ENCODE assay signal across 8 cellular contexts in the genomic region with DNA sequence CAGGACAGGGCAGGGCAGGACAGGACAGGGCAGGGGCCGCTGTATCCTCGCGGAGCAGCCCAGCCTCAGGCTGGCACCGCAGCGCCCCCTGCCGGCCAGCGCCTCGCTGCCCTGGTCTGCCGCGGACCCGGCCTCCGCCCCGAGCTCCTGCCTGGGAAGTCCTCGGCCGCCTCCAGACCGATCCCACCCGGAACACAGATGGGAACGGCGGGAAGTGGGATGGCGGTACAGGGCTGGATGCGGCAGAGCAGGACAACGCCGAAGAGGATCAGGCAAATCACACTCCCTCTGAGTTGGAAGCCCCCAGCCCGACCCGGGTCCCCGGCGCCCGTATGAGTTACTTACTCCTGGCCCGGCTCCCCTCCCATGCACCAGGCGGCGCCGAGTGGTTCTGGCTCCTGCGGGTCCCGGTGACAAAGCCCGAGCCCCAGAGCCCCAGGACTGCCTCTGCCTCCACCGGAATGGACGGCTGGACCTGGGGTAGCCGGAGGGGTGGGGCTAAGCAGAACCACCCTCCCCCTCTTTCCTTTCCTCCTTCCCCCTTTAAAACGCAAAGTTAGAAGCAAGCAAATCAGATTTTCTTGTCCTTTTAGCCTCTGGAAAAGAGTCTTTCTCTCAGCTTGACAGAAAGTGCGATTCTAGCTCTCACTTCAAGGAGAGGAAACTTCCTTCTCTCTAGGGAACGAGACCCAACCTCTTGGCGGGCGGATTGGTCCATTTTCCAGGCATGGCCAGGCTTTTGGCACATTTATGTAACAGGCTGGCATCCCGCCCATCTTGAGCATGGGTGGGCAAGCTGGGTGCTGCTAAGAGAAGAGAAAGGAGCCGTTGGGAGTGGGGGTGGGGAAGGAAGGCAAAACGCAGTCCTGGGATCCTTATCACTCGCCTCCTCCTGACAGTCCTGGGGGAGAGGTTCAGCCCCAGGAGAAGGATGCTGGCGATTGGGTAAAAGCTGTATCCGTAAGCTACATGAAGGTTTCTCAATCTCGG. TPM values are rescaled to one million over a fixed set of nuclear protein-coding genes. Genes with fewer than 3 reads are reported as not detected.
DNase-seq lines count a peak whose midpoint lies in the region; ATAC-seq and TF ChIP-seq lines count a peak whose summit lies in the region.

Gene TP53I3, minus strand, starts transcription at position 449 of the 990 bp plus-strand sequence. CDS start 508 bp downstream, outside the sequence.

- H3K9me3 ChIP-seq in HUES6 (ENCODE audit: control insufficient read depth, insufficient read depth, low read depth, low read length) = no peaks in the 10 kb centered on the region
- H3K9me3 ChIP-seq in OCI-LY7 (ENCODE audit: low read length) = no peaks in the 10 kb centered on the region
- H3K9me3 ChIP-seq in esophagus muscularis mucosa = no peaks in the 10 kb centered on the region

- H2AFZ ChIP-seq in OCI-LY7 (ENCODE audit: low read length) = peak within 1 kb of the TSS; percentile 83; the same call in 1 of the 2 replicates

- TF ChIP-seq CTCF in OCI-LY7 (conservative IDR thresholded peaks at IDR 0.05; ENCODE audit: low read length) (peak; percentile 89), esophagus muscularis mucosa (IDR thresholded peaks at IDR 0.05) (peak; percentile 89 to 96 (median 95))

- H3K36me3 ChIP-seq in HUES6 (ENCODE audit: control insufficient read depth, insufficient read depth, low read length) (peaks cover 17% of the 10 kb centered on the region), OCI-LY7 (ENCODE audit: insufficient read depth, low read length) (no peaks in the 10 kb centered on the region), esophagus muscularis mucosa (peaks cover 0 to 45% (median 30%) of the 10 kb centered on the region in 4 donors)

- peak; percentile 71 for ATAC-seq in GM21447 (IDR thresholded peaks at IDR 0.05; ENCODE audit: unreplicated experiment)

- H3K79me2 ChIP-seq in OCI-LY7 (ENCODE audit: insufficient read depth, low read depth, low read length) = no peaks in the 10 kb centered on the region

- POLR2A ChIA-PET in OCI-LY7 (lab: Charles Lee) = interaction anchor here (0.5 to 2.2 kb wide), 3 partner anchors 158 to 240 kb away, joined by 3 to 13 read pairs (median 3); partner anchors contain the start of gene ATAD2B

- H4K20me1 ChIP-seq in OCI-LY7 (ENCODE audit: insufficient read depth, low read length) = no peaks in the 10 kb centered on the region

- BruUV-seq in OCI-LY7 (replicated peaks; lab: Mats Ljungman, UMichigan) = no TSS peak

- H3K9ac ChIP-seq in HUES6 (ENCODE audit: low read length) = peak within 1 kb of the TSS; percentile 89

- peak within 1 kb of the TSS; percentile 80 for H3K4me2 ChIP-seq in OCI-LY7 (ENCODE audit: low read length)

- peak within 1 kb of the TSS; percentile 80 for H3K4me3 ChIP-seq in HUES6 (ENCODE audit: low read depth, low read length)
- H3K4me3 ChIP-seq in OCI-LY7 (ENCODE audit: low read depth, low read length, poor library complexity, severe bottlenecking) = peak within 1 kb of the TSS; percentile 67
- H3K4me3 ChIP-seq in esophagus muscularis mucosa = peak within 1 kb of the TSS; percentile 61 to 72 (median 70)

- peak; percentile 71 for DNase-seq in DMS153 (lab: John Stamatoyannopoulos, UW)
- DNase-seq in OCI-LY7 (ENCODE audit: low spot score) = peak; percentile 75
- DNase-seq in activated T-cell treated with anti-CD3 and anti-CD28 coated beads, Interleukin-2, amount 50 U/mL, for 48 hours = peak; percentile 89 to 92
- peak; percentile 96 for DNase-seq in esophagus muscularis mucosa (ENCODE audit: extremely low spot score)
- DNase-seq in myocyte (ENCODE audit: low read depth) = peak; percentile 91
- peak; percentile 68 for DNase-seq in stimulated activated CD8-positive, alpha-beta memory T cell treated with anti-CD3 and anti-CD28 coated beads, Interleukin-7, amount 100 ng/mL, for 24 hours (ENCODE audit: low read depth)

- CTCF ChIA-PET in OCI-LY7 (lab: Charles Lee; ENCODE audit: unreplicated experiment) = interaction anchor here (0.8 to 1.4 kb wide), 2 partner anchors 8 to 160 kb away, joined by 3 to 8 read pairs; partner anchors contain the start of gene SF3B6

- intact Hi-C loops in OCI-LY7 (cut with micrococcal nuclease; ENCODE audit: unreplicated experiment) = loop anchor here (2.0 kb wide), 5 partner anchors 58 to 298 kb away; partner anchors contain the start of gene ATAD2B
- intact Hi-C loops in esophagus muscularis mucosa (cut with DNase I) = loop anchor here (5.0 kb wide), 2 partner anchors 37 to 257 kb away; partner anchors contain the start of genes FKBP1B and WDCP

- TF ChIP-seq EP300 in esophagus muscularis mucosa (IDR thresholded peaks at IDR 0.05) = no peak

- TF ChIP-seq POLR2A in esophagus muscularis mucosa (IDR thresholded peaks at IDR 0.05; ENCODE audit: low read depth) = peak; percentile 24

- H3K27ac ChIP-seq in HUES6 (ENCODE audit: low read depth, low read length) (peak within 1 kb of the TSS; percentile 79), OCI-LY7 (ENCODE audit: low read depth, low read length, poor library complexity, severe bottlenecking) (peak within 1 kb of the TSS; percentile 31), esophagus muscularis mucosa (replicated peaks in 1 of 4) (peak within 1 kb of the TSS; percentile 85 to 93 (median 92))

- H3K27me3 ChIP-seq in HUES6 (ENCODE audit: control insufficient read depth, insufficient read depth, low read length) (no peaks in the 10 kb centered on the region), esophagus muscularis mucosa (no peaks in the 10 kb centered on the region)

- 10% methylated on average over 10 of the region's 50 CpGs for WGBS in esophagus muscularis mucosa

- H3K4me1 ChIP-seq in HUES6 (ENCODE audit: control insufficient read depth, insufficient read depth, low read length) (peaks cover 7% of the 10 kb centered on the region), OCI-LY7 (ENCODE audit: insufficient read depth, low read length, poor library complexity, severe bottlenecking) (peaks cover 15% of the 10 kb centered on the region), esophagus muscularis mucosa (peaks cover 7 to 22% (median 21%) of the 10 kb centered on the region in 4 donors)

- H3K9me2 ChIP-seq in OCI-LY7 (ENCODE audit: insufficient read depth, low read length) = no peaks in the 10 kb centered on the region

RNA-seq across cellular contexts. Expression of gene TP53I3, which starts in this region (rescaled TPM):
- total RNA-seq in OCI-LY7 (2014; rRNA removed; shearing (Covaris generic)) = 0.36 and 0.38 TPM in 2 replicates
- total RNA-seq in OCI-LY7 (2022) (0.82 and 1.1 TPM in 2 replicates), esophagus muscularis mucosa (10 to 100 TPM in 2 of 4 donors, 1 to 10 TPM in 2; 5.3 to 11.3 (median 9.6) TPM), myocyte (61.8 and 66.8 TPM in 2 replicates)
- polyA plus RNA-seq in myocyte (2012) = 84.4 TPM

Comparison
In these comparisons a context has a peak if more than half of its experiments do, and no peak if none do; other contexts are left out.
1. Peak in every context shown above with its lines: DNase-seq, ATAC-seq, H3K4me3 ChIP-seq and H3K27ac ChIP-seq.
2. H3K27ac ChIP-seq: peak in every context shown above with its lines; median percentile 92 in esophagus muscularis mucosa; 79 in HUES6; 31 in OCI-LY7.